In the genomic region with DNA sequence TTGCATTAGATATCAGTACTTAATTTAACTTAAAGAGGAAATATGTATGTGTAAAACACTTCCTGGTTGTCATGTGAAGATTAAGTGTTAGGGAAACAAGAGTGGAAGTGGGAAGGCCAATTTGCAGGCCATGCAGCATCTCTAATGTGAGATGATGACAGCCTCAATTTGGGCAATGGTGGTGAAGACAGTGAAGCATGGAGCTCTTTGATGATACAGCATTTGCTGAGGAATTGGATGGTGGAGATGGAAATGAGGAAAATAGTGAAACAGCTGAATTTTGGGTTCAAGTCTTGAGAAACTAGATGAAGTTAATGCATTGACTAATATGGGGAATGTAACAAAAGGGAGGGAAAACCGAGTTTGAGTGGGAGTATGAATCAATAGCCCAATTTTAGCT, we compare ENCODE assay signal across 1 cellular context.
TF ChIP-seq lines count a peak whose summit lies in the region.

No MANE protein-coding gene starts in this region.

TF ChIP-seq in K562, 482 proteins besides CTCF, POLR2A, EP300 and RAD21 (continued from another document):
- TF ChIP-seq, protein P1, sequence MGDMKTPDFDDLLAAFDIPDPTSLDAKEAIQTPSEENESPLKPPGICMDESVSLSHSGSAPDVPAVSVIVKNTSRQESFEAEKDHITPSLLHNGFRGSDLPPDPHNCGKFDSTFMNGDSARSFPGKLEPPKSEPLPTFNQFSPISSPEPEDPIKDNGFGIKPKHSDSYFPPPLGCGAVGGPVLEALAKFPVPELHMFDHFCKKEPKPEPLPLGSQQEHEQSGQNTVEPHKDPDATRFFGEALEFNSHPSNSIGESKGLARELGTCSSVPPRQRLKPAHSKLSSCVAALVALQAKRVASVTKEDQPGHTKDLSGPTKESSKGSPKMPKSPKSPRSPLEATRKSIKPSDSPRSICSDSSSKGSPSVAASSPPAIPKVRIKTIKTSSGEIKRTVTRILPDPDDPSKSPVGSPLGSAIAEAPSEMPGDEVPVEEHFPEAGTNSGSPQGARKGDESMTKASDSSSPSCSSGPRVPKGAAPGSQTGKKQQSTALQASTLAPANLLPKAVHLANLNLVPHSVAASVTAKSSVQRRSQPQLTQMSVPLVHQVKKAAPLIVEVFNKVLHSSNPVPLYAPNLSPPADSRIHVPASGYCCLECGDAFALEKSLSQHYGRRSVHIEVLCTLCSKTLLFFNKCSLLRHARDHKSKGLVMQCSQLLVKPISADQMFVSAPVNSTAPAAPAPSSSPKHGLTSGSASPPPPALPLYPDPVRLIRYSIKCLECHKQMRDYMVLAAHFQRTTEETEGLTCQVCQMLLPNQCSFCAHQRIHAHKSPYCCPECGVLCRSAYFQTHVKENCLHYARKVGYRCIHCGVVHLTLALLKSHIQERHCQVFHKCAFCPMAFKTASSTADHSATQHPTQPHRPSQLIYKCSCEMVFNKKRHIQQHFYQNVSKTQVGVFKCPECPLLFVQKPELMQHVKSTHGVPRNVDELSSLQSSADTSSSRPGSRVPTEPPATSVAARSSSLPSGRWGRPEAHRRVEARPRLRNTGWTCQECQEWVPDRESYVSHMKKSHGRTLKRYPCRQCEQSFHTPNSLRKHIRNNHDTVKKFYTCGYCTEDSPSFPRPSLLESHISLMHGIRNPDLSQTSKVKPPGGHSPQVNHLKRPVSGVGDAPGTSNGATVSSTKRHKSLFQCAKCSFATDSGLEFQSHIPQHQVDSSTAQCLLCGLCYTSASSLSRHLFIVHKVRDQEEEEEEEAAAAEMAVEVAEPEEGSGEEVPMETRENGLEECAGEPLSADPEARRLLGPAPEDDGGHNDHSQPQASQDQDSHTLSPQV (IDR thresholded peaks at IDR 0.05) = no peak
- no peak for TF ChIP-seq ZNF507 (tag; conservative IDR thresholded peaks at IDR 0.05)
- no peak for TF ChIP-seq ARNT (IDR thresholded peaks at IDR 0.05)
- no peak for TF ChIP-seq RBM39 (optimal IDR thresholded peaks at IDR 0.05; ENCODE audit: low read depth, low read length)
- TF ChIP-seq, protein P2, sequence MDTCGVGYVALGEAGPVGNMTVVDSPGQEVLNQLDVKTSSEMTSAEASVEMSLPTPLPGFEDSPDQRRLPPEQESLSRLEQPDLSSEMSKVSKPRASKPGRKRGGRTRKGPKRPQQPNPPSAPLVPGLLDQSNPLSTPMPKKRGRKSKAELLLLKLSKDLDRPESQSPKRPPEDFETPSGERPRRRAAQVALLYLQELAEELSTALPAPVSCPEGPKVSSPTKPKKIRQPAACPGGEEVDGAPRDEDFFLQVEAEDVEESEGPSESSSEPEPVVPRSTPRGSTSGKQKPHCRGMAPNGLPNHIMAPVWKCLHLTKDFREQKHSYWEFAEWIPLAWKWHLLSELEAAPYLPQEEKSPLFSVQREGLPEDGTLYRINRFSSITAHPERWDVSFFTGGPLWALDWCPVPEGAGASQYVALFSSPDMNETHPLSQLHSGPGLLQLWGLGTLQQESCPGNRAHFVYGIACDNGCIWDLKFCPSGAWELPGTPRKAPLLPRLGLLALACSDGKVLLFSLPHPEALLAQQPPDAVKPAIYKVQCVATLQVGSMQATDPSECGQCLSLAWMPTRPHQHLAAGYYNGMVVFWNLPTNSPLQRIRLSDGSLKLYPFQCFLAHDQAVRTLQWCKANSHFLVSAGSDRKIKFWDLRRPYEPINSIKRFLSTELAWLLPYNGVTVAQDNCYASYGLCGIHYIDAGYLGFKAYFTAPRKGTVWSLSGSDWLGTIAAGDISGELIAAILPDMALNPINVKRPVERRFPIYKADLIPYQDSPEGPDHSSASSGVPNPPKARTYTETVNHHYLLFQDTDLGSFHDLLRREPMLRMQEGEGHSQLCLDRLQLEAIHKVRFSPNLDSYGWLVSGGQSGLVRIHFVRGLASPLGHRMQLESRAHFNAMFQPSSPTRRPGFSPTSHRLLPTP (IDR thresholded peaks at IDR 0.05; ENCODE audit: borderline replicate concordance, extremely low read depth, insufficient read length) = no peak
